ENCODE assay signal across 13 cellular contexts in the genomic region with DNA sequence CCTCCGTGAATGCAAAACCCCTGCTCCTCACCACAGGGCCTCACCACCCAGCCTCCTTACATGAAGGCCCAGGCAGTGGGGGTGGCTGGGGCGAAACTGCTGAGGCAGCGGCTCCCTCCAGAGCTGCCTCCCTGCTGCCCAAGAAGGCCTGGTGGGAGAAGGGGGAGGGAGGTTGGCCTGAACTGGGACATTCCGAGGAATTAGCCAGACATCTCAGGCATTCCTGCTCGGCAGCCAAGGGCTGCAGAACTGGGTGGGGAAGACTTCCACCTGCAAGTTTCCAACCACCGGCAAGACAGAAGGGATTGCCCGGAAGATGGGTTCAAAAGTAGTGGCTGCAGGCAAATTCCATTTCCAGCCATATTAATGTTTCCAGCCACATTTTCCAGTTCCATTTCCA. TPM values are rescaled to one million over a fixed set of nuclear protein-coding genes. Genes with fewer than 3 reads are reported as not detected.
DNase-seq lines count a peak whose midpoint lies in the region; ATAC-seq, FAIRE-seq and TF ChIP-seq lines count a peak whose summit lies in the region.
"Had no signal": no experiment of that assay in that cellular context is flagged by ENCODE, and none has a peak within 500 bp of the region (broad histone marks: within the 10 kb centered on the region; RNA-seq: fewer than 3 reads in every experiment).

No MANE protein-coding gene starts in this region.

- H4K20me1 ChIP-seq in astrocyte (ENCODE audit: insufficient read depth, low read length): peaks cover 3% of the 10 kb centered on the region

- peaks cover 16% of the 10 kb centered on the region for H3K36me3 Mint-ChIP-seq in astrocyte (ENCODE audit: low read depth, unreplicated experiment)
- peaks cover 5 to 28% (median 13%) of the 10 kb centered on the region in 3 donors for H3K36me3 Mint-ChIP-seq in immature natural killer cell

- peak overlapping the region; percentile 11 for H2BK5ac ChIP-seq in mesenchymal stem cell (ENCODE audit: low read depth, low read length, poor library complexity, severe bottlenecking)

- no peaks in the 10 kb centered on the region for H3K9me3 ChIP-seq in astrocyte (ENCODE audit: insufficient read depth, low read depth, low read length)
- peaks cover 9% of the 10 kb centered on the region for H3K9me3 ChIP-seq in mesenchymal stem cell (ENCODE audit: control insufficient read depth, low read length)
- H3K9me3 ChIP-seq: body of pancreas had no signal

- DNase-seq in AG10803 (ENCODE audit: low read depth) (peak; percentile 84), astrocyte (ENCODE audit: low read depth) (peak; percentile 68), mesenchymal stem cell (peak; percentile 27), immature natural killer cell (no peak)
- DNase-seq in activated CD4-positive, alpha-beta T cell treated with anti-CD3 and anti-CD28 coated beads, Interleukin-2, amount 50 U/mL, for 48 hours: no peak
- DNase-seq: activated CD8-positive, alpha-beta memory T cell treated with anti-CD3 and anti-CD28 coated beads, Interleukin-2, amount 50 U/mL, for 48 hours; body of pancreas; NCI-H187 treated with DMSO at 0.1 percent for 48 hours; T-helper 9 cell had no signal

- H3K27me3 Mint-ChIP-seq in astrocyte (ENCODE audit: low read depth, unreplicated experiment) (no peaks in the 10 kb centered on the region), immature natural killer cell (ENCODE audit: low read depth in 3 of 3) (peaks cover 2 to 4% (median 3%) of the 10 kb centered on the region in 3 donors)

- H3K9ac ChIP-seq in astrocyte (ENCODE audit: low read length) (no peak overlapping the region), mesenchymal stem cell (ENCODE audit: low read length) (no peak overlapping the region)

- 65% methylated on average over 7 of the region's 7 CpGs for WGBS in mesenchymal stem cell

- TF ChIP-seq CTCF in AG10803 (conservative IDR thresholded peaks at IDR 0.05; ENCODE audit: low read length) (no peak; the same call in 1 of the 2 replicates), astrocyte (IDR thresholded peaks at IDR 0.05; ENCODE audit: insufficient read depth, low read depth, low read length) (no peak)

- H3K27me3 ChIP-seq in astrocyte (ENCODE audit: insufficient read depth, low read length) (no peaks in the 10 kb centered on the region), mesenchymal stem cell (ENCODE audit: control insufficient read depth in 1 of 2, insufficient read depth in 1 of 2, low read length in 2 of 2) (no peaks in the 10 kb centered on the region)
- H3K27me3 ChIP-seq: BLaER1 treated with 17β-estradiol and CSF1 and Interleukin-3, amounts not matched to agents 10 nM and 100 nM; body of pancreas had no signal

- FAIRE-seq in astrocyte (lab: Jason Lieb, UNC): no peak

- H3K27ac ChIP-seq in astrocyte (ENCODE audit: low read depth, low read length) (no peak overlapping the region), mesenchymal stem cell (ENCODE audit: low read length, poor library complexity, severe bottlenecking) (peak overlapping the region; percentile 88)
- H3K27ac ChIP-seq: BLaER1 treated with 17β-estradiol and CSF1 and Interleukin-3, amounts not matched to agents 10 nM and 100 nM; body of pancreas had no signal

- H2AFZ ChIP-seq in astrocyte (ENCODE audit: low read depth, low read length): no peak overlapping the region
- no peak overlapping the region for H2AFZ ChIP-seq in mesenchymal stem cell (ENCODE audit: low read depth, low read length)

- H3K4me2 ChIP-seq in astrocyte (ENCODE audit: low read length) (no peak overlapping the region), mesenchymal stem cell (ENCODE audit: low read length, poor library complexity, severe bottlenecking) (no peak overlapping the region)
- H3K4me2 ChIP-seq: BLaER1 treated with 17β-estradiol and CSF1 and Interleukin-3, amounts not matched to agents 10 nM and 100 nM had no signal

- no peak overlapping the region for H3K14ac ChIP-seq in mesenchymal stem cell (ENCODE audit: low read length in 2 of 2)

- H3K4me3 ChIP-seq in AG10803 (ENCODE audit: low read length): no peak overlapping the region
- H3K4me3 ChIP-seq in astrocyte (ENCODE audit: insufficient read depth, low read depth, low read length): no peak overlapping the region
- H3K4me3 ChIP-seq in mesenchymal stem cell (ENCODE audit: insufficient read depth in 1 of 2, low read depth in 1 of 2, low read length in 2 of 2): no peak overlapping the region
- H3K4me3 ChIP-seq: BLaER1 treated with 17β-estradiol and CSF1 and Interleukin-3, amounts not matched to agents 10 nM and 100 nM; body of pancreas had no signal

- H3K4me1 Mint-ChIP-seq in astrocyte (ENCODE audit: low read depth, unreplicated experiment) (peaks cover 5% of the 10 kb centered on the region), immature natural killer cell (peaks cover 5% of the 10 kb centered on the region in 2 donors)

- peaks cover 17% of the 10 kb centered on the region for H3K36me3 ChIP-seq in astrocyte (ENCODE audit: insufficient read depth, low read length)
- H3K36me3 ChIP-seq in mesenchymal stem cell (ENCODE audit: control insufficient read depth in 1 of 2, insufficient read depth in 2 of 2, low read depth in 1 of 2, low read length in 2 of 2): peaks cover 45 to 68% of the 10 kb centered on the region in 2 experiments

- H3K18ac ChIP-seq in mesenchymal stem cell (ENCODE audit: low read depth in 1 of 2, low read length in 2 of 2): no peak overlapping the region

- H3K27ac Mint-ChIP-seq in astrocyte (ENCODE audit: unreplicated experiment) (no peak overlapping the region), immature natural killer cell (no peak overlapping the region)

- H3K23ac ChIP-seq in mesenchymal stem cell (ENCODE audit: low read length in 2 of 2): no peak overlapping the region

- no peak for ATAC-seq in GM21367 (IDR thresholded peaks at IDR 0.05; ENCODE audit: unreplicated experiment)
- ATAC-seq: body of pancreas, esophagus mucosa had no signal

- H2AK5ac ChIP-seq in mesenchymal stem cell (ENCODE audit: low read length, severe bottlenecking): peak overlapping the region; percentile 91

- H4K91ac ChIP-seq in mesenchymal stem cell (ENCODE audit: low read length): no peak overlapping the region

- H3K79me1 ChIP-seq in mesenchymal stem cell (replicated peaks; ENCODE audit: low read length, poor library complexity, severe bottlenecking): peaks cover 14% of the 10 kb centered on the region

- H3K9me3 Mint-ChIP-seq in astrocyte (ENCODE audit: unreplicated experiment) (no peaks in the 10 kb centered on the region), immature natural killer cell (no peaks in the 10 kb centered on the region)

- H3K4me1 ChIP-seq in astrocyte (ENCODE audit: insufficient read depth, low read length) (peaks cover 13% of the 10 kb centered on the region), mesenchymal stem cell (ENCODE audit: control insufficient read depth, insufficient read depth, low read depth, low read length) (peaks cover 35% of the 10 kb centered on the region)

- H2BK12ac ChIP-seq in mesenchymal stem cell (ENCODE audit: low read length in 2 of 2): no peak overlapping the region

- H2BK120ac ChIP-seq in mesenchymal stem cell (ENCODE audit: low read depth, low read length): no peak overlapping the region

- no peak overlapping the region for H2BK15ac ChIP-seq in mesenchymal stem cell (ENCODE audit: low read depth, poor library complexity, severe bottlenecking)

- no peaks in the 10 kb centered on the region for H3K79me2 ChIP-seq in astrocyte (ENCODE audit: insufficient read depth, low read length)

- H4K8ac ChIP-seq in mesenchymal stem cell (ENCODE audit: low read length): no peak overlapping the region

- no peak overlapping the region for H3K4ac ChIP-seq in mesenchymal stem cell (ENCODE audit: low read depth in 1 of 2, low read length in 2 of 2)

- H3K4me3 Mint-ChIP-seq in astrocyte (ENCODE audit: unreplicated experiment) (peak overlapping the region; percentile 40), immature natural killer cell (no peak overlapping the region)

RNA-seq across cellular contexts. Expression of a gene that starts 2.3 kb away (rescaled TPM):
- total RNA-seq in astrocyte: 2.8 and 3.0 TPM in 2 replicates
- 0.97 TPM for polyA plus RNA-seq in mesenchymal stem cell (2013, experiment 1 of 2)
- 0.82 TPM for polyA plus RNA-seq in mesenchymal stem cell (2013, experiment 2 of 2)
- polyA plus RNA-seq in immature natural killer cell: under 1 TPM; 0.28 to 0.73 (median 0.65) TPM

RNA-seq across cellular contexts. Expression of a gene that starts 5.4 kb away (rescaled TPM):
- total RNA-seq in astrocyte: 58.4 and 63.2 TPM in 2 replicates
- polyA plus RNA-seq in mesenchymal stem cell (2013, experiment 1 of 2): 46.0 TPM
- polyA plus RNA-seq in mesenchymal stem cell (2013, experiment 2 of 2): 44.8 TPM
- polyA plus RNA-seq in immature natural killer cell: 10 to 100 TPM; 47.6 to 96.4 (median 51.4) TPM

RNA-seq across cellular contexts. Expression of a gene that starts 14.9 kb away (rescaled TPM):
- total RNA-seq in astrocyte: 92.3 and 95.4 TPM in 2 replicates
- 85.8 TPM for polyA plus RNA-seq in mesenchymal stem cell (2013, experiment 1 of 2)
- 77.3 TPM for polyA plus RNA-seq in mesenchymal stem cell (2013, experiment 2 of 2)
- 10 to 100 TPM; 11.0 to 29.8 (median 11.5) TPM for polyA plus RNA-seq in immature natural killer cell

RNA-seq across cellular contexts. Expression of a gene that starts 16.7 kb away (rescaled TPM):
- 90.5 and 93.8 TPM in 2 replicates for total RNA-seq in astrocyte
- polyA plus RNA-seq in mesenchymal stem cell (2013, experiment 1 of 2): 159 TPM
- polyA plus RNA-seq in mesenchymal stem cell (2013, experiment 2 of 2): 167 TPM
- 100 to 1,000 TPM; 102 to 184 (median 119) TPM for polyA plus RNA-seq in immature natural killer cell

RNA-seq across cellular contexts. Expression of a gene that starts 44.6 kb away (rescaled TPM):
- total RNA-seq in astrocyte: not detected in 2 replicates
- polyA plus RNA-seq in mesenchymal stem cell (2013, experiment 1 of 2): 0.03 TPM
- not detected for polyA plus RNA-seq in mesenchymal stem cell (2013, experiment 2 of 2)
- polyA plus RNA-seq in immature natural killer cell: under 1 TPM in 2 of 3 donors, not detected in 1; 0.54 to 0.63 TPM
- total RNA-seq: body of pancreas, liver had no signal

Comparison
In these comparisons a context has a peak if more than half of its experiments do, and no peak if none do; other contexts are left out.
1. DNase-seq: peak in AG10803 (single experiment), astrocyte (single experiment) and mesenchymal stem cell (single experiment); none in immature natural killer cell (0 of 3) and activated CD4-positive, alpha-beta T cell treated with anti-CD3 and anti-CD28 coated beads, Interleukin-2, amount 50 U/mL, for 48 hours (0 of 2).